ENCODE assay signal across 18 cellular contexts in the genomic region with DNA sequence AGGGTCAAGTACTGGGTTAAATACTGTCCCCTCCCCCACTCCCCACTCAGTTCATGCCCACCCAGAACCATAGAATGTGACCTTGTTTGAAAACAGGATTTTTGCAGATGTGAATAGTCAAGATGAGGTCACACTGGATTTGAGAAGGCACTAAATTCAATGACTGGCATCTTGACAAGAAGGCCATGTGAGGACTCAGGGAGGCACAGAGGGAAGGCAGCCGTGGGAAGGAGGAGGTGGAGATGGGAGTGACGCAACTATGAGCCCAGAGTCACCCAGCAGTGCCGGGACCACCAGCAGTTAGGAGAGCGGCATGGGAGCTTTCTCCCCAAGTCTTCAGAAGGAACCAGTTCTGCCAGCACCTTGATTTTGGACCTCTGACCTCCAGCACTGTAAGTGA.
"Had no signal": no experiment of that assay in that cellular context is flagged by ENCODE, and none has a peak within 500 bp of the region (broad histone marks: within the 10 kb centered on the region; RNA-seq: fewer than 3 reads in every experiment).

No MANE protein-coding gene starts in this region.

- H3K4me3 ChIP-seq: adrenal gland, esophagus muscularis mucosa, prostate gland, skin epidermis, suprapubic skin, transverse colon, uterus had no signal

- H3K27ac Mint-ChIP-seq: activated naive CD4-positive, alpha-beta T cell treated with anti-CD3 and anti-CD28 coated beads, Interleukin-2, amount 50 U/mL, for 72 hours; memory B cell; stimulated activated naive CD8-positive, alpha-beta T cell treated with anti-CD3 and anti-CD28 coated beads, Interleukin-15, amount 100 ng/mL, for 72 hours had no signal

- DNase-seq: activated gamma-delta T cell; adrenal gland; dermis blood vessel endothelial cell; effector memory CD4-positive, alpha-beta T cell; left ventricle myocardium superior; naive thymus-derived CD4-positive, alpha-beta T cell; right cardiac atrium; stimulated activated CD4-positive, alpha-beta T cell treated with anti-CD3 and anti-CD28 coated beads, Interleukin-15, amount 100 ng/mL, for 24 hours; stimulated activated CD4-positive, alpha-beta T cell treated with anti-CD3 and anti-CD28 coated beads, Interleukin-2, amount 100 ng/mL, for 48 hours; stimulated activated naive CD8-positive, alpha-beta T cell treated with anti-CD3 and anti-CD28 coated beads, Interleukin-15, amount 100 ng/mL, for 72 hours; transverse colon; uterus had no signal

- H3K4me3 Mint-ChIP-seq: memory B cell; naive thymus-derived CD4-positive, alpha-beta T cell; stimulated activated naive CD8-positive, alpha-beta T cell treated with anti-CD3 and anti-CD28 coated beads, Interleukin-15, amount 100 ng/mL, for 72 hours had no signal

- H3K4me1 ChIP-seq: adrenal gland, prostate gland, suprapubic skin, transverse colon, uterus had no signal

- H3K9me3 Mint-ChIP-seq: activated naive CD4-positive, alpha-beta T cell treated with anti-CD3 and anti-CD28 coated beads, Interleukin-2, amount 50 U/mL, for 72 hours; memory B cell; naive thymus-derived CD4-positive, alpha-beta T cell; stimulated activated naive CD8-positive, alpha-beta T cell treated with anti-CD3 and anti-CD28 coated beads, Interleukin-15, amount 100 ng/mL, for 72 hours had no signal

- H3K27me3 ChIP-seq: adrenal gland, esophagus muscularis mucosa, suprapubic skin, transverse colon, uterus had no signal

- H3K4me1 Mint-ChIP-seq: memory B cell; naive thymus-derived CD4-positive, alpha-beta T cell; stimulated activated naive CD8-positive, alpha-beta T cell treated with anti-CD3 and anti-CD28 coated beads, Interleukin-15, amount 100 ng/mL, for 72 hours had no signal

- H3K27ac ChIP-seq: adrenal gland, esophagus muscularis mucosa, prostate gland, skin epidermis, suprapubic skin, transverse colon, uterus had no signal

- H3K9me3 ChIP-seq: adrenal gland, esophagus muscularis mucosa, prostate gland, suprapubic skin, transverse colon, uterus had no signal

- H3K36me3 ChIP-seq: adrenal gland, esophagus muscularis mucosa, prostate gland, suprapubic skin, transverse colon, uterus had no signal

- H3K36me3 Mint-ChIP-seq: activated naive CD4-positive, alpha-beta T cell treated with anti-CD3 and anti-CD28 coated beads, Interleukin-2, amount 50 U/mL, for 72 hours; naive thymus-derived CD4-positive, alpha-beta T cell had no signal
